11 cellular contexts compared by ENCODE assay signal in the genomic region with DNA sequence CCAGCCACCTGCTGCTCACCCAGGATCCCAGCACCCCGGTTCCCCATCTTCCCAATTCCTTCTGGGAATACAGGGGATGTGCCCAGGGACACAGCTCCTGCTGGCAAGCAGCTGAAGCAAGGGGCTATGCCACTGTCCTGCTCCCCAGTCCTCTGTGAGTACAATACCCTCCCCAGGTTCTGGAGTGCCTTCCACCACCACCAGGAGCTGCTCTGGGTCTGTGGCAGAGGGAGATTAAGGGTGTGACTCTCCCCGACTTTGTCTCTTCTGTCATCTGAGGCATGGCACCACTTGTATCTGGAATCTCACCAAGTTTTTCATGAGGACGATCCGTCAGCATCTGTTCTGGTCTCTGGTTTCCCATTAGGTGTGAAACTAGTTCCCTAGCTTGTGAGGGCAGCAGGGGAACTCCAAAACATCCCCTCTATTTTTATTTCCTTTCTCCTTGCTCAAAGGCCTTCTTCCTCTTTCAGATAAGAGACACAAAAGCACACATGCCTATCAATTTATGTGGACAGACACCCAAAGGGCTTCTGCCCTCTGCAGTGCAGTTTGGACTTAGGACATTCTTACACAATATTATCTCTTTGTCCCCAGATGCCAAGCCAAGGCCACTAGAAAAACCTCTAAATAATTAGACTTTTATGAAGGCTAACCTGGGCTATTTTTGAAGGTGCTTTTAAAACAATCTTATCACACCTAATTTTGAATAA. TPM values are rescaled to one million over a fixed set of nuclear protein-coding genes. Genes with fewer than 3 reads are reported as not detected.
A peak's percentile ranks its signal among the peaks of the same experiment; 100 is the strongest.
DNase-seq lines count a peak whose midpoint lies in the region; ATAC-seq and TF ChIP-seq lines count a peak whose summit lies in the region.
"Had no signal": no experiment of that assay in that cellular context is flagged by ENCODE, and none has a peak within 500 bp of the region (broad histone marks: within the 10 kb centered on the region; RNA-seq: fewer than 3 reads in every experiment).

No MANE protein-coding gene starts in this region.

- in situ Hi-C loops in GM23248 (cut with MboI): no loop called here

- ATAC-seq in Right ventricle myocardium inferior: peak; percentile 85
- ATAC-seq in heart right ventricle: peak; percentile 59 to 88 (median 86)
- ATAC-seq: sciatic nerve had no signal

- no peak overlapping the region for H3K9ac ChIP-seq in GM23248

- no peaks in the 10 kb centered on the region for H3K9me2 ChIP-seq in GM23248 (ENCODE audit: insufficient read depth)

- H3K27ac ChIP-seq in heart right ventricle (peak overlapping the region in 4 of 10 donors; percentile 31 to 61 (median 48)), GM23248 (no peak overlapping the region)
- H3K27ac ChIP-seq: transverse colon had no signal

- H4K20me1 ChIP-seq in GM23248 (ENCODE audit: insufficient read depth): no peaks in the 10 kb centered on the region

- TF ChIP-seq CTCF in heart right ventricle (IDR thresholded peaks at IDR 0.05): peak in 6 of 9 donors; percentile 16 to 57 (median 35)

- intact Hi-C loops in Right ventricle myocardium inferior (cut with DNase I): no loop called here
- intact Hi-C loops in cardiac septum (cut with DNase I): no loop called here
- intact Hi-C loops in heart right ventricle (cut with DNase I): no loop called here

- no peak overlapping the region for H3K4me3 ChIP-seq in heart right ventricle
- H3K4me3 ChIP-seq in GM23248: no peak overlapping the region
- H3K4me3 ChIP-seq: transverse colon had no signal

- H3K27me3 ChIP-seq in heart right ventricle: no peaks in the 10 kb centered on the region
- no peaks in the 10 kb centered on the region for H3K27me3 ChIP-seq in GM23248 (replicated peaks; ENCODE audit: insufficient read depth)
- H3K27me3 ChIP-seq: transverse colon had no signal

- H3K36me3 ChIP-seq in heart right ventricle (peaks cover 0 to 32% (median 14%) of the 10 kb centered on the region in 9 donors), GM23248 (ENCODE audit: low read depth) (no peaks in the 10 kb centered on the region)

- no peak overlapping the region for H2AFZ ChIP-seq in GM23248

- no peaks in the 10 kb centered on the region for H3K79me2 ChIP-seq in GM23248 (ENCODE audit: insufficient read depth)

- WGBS in heart right ventricle, 2 donors: 26 to 31% methylated on average over 4 of the region's 4 CpGs
- 44 to 51% methylated on average over 4 of the region's 4 CpGs for WGBS in GM23248 (ENCODE audit: low coverage in 1 of 2, low lambda C conversion rate in 2 of 2, missing lambda C conversion rate in 2 of 2), 2 experiments

- H3F3A ChIP-seq in GM23248 (ENCODE audit: insufficient read depth): no peaks in the 10 kb centered on the region

- H3K4me1 ChIP-seq in heart right ventricle (peaks cover 3 to 37% (median 23%) of the 10 kb centered on the region in 9 donors), GM23248 (ENCODE audit: insufficient read depth) (no peaks in the 10 kb centered on the region)

- H3K9me3 ChIP-seq in heart right ventricle (peaks cover 0 to 9% (median 0%) of the 10 kb centered on the region in 11 donors), GM23248 (ENCODE audit: low read depth) (no peaks in the 10 kb centered on the region)

- DNase-seq in Right ventricle myocardium inferior (ENCODE audit: missing footprints) (no peak), cardiac septum (ENCODE audit: low spot score) (no peak), OCI-M2 (lab: John Stamatoyannopoulos, UW; ENCODE audit: unreplicated experiment) (peak; percentile 14), heart right ventricle (peak in 1 of 2 donors; percentile 42), activated T-cell treated with anti-CD3 and anti-CD28 coated beads for 4 hours (no peak), 8988T (no peak), GM23248 (no peak), KG1 (lab: John Stamatoyannopoulos, UW) (no peak)
- DNase-seq: CD4-positive, alpha-beta T cell; transverse colon had no signal

- no peak overlapping the region for H3K4me2 ChIP-seq in GM23248 (ENCODE audit: unreplicated experiment)

RNA-seq across cellular contexts. Expression of gene MGST2, which starts 26.8 kb away (rescaled TPM):
- 101 TPM for total RNA-seq in Right ventricle myocardium inferior
- 90.7 TPM for total RNA-seq in cardiac septum
- total RNA-seq in heart right ventricle: 100 to 1,000 TPM in 9 of 10 donors, 10 to 100 TPM in 1; 99.1 to 125 (median 107) TPM
- polyA plus RNA-seq in heart right ventricle: 100 to 1,000 TPM in 1 of 2 donors, 10 to 100 TPM in 1; 97.6 to 203 TPM
- 2.0 and 7.5 TPM in 2 replicates for total RNA-seq in GM23248 (2014; rRNA removed; shearing (Covaris generic))
- polyA plus RNA-seq in GM23248 (2016; fragmentation: Nextera tagmentation; extraction: Ambion mirVana): 17.9 and 18.1 TPM in 2 replicates

Comparison
In these comparisons a context has a peak if more than half of its experiments do, and no peak if none do; other contexts are left out.
1. RNA of gene MGST2, which starts 26.8 kb away (total RNA-seq): 99.1 to 125 TPM in heart right ventricle, 101 TPM in Right ventricle myocardium inferior (single experiment) and 90.7 TPM in cardiac septum (single experiment); 2.0 to 7.5 TPM in GM23248; every median in the first group is over 10 times any median in the second.